ENCODE assay signal across 25 cellular contexts in the genomic region with DNA sequence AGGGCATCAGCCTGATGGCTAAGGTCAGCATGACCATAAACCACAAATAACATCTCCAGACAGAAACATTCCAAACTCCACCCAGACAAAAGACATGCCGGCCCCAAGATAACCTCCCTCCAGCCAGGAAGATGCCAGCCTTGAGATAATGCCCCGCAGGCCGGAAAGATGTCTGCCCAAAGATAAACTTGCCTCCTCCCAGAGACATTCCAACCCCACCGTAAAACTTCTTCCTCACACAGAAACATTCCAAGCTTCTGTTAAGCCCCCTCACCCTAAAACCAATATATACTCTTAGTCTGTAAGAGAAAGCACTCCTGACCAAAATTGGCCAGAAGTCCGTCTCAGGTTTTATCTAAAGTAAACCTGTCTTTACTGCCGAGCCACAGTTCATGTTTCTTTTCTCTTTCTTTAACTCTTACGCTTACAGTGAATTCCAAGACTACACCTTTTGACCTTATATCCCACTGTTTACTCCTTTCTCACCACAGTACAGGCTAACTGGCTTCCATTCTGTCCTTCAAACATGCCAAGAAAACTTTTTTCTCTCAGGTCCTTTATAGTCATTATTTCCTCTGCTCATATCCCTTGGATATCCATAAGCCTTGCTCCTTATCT.
A peak's percentile ranks its signal among the peaks of the same experiment; 100 is the strongest.
DNase-seq lines count a peak whose midpoint lies in the region; TF ChIP-seq lines count a peak whose summit lies in the region.
"Had no signal": no experiment of that assay in that cellular context is flagged by ENCODE, and none has a peak within 500 bp of the region (broad histone marks: within the 10 kb centered on the region; RNA-seq: fewer than 3 reads in every experiment).

No MANE protein-coding gene starts in this region.

- H3K9me3 Mint-ChIP-seq in MCF 10A (ENCODE audit: unreplicated experiment), result peaks cover 8% of the 10 kb centered on the region
- no peaks in the 10 kb centered on the region for H3K9me3 Mint-ChIP-seq in activated CD4-positive, alpha-beta T cell treated with anti-CD3 and anti-CD28 coated beads, Interleukin-2, amount 10 ng/mL, durations not matched to agents 7 days and 5 days

- TF ChIP-seq CTCF in mammary epithelial cell (conservative IDR thresholded peaks at IDR 0.05 in 1 of 2, IDR thresholded peaks at IDR 0.05 in 1 of 2; ENCODE audit: extremely low read depth in 1 of 2, insufficient read depth in 1 of 2, low read depth in 1 of 2, low read length in 2 of 2) (no peak), MCF 10A (IDR thresholded peaks at IDR 0.05; ENCODE audit: unreplicated experiment) (no peak), vagina (IDR thresholded peaks at IDR 0.05) (no peak), GM13977 (IDR thresholded peaks at IDR 0.05; ENCODE audit: extremely low read depth, insufficient read depth, missing control alignments) (no peak)

- H4K20me1 ChIP-seq in mammary epithelial cell (ENCODE audit: insufficient read depth, low read length), result no peaks in the 10 kb centered on the region

- DNase-seq in mammary epithelial cell (no peak), MCF 10A (ENCODE audit: unreplicated experiment) (no peak), amniotic epithelial cell (ENCODE audit: low read depth) (peak; percentile 79), islet precursor cell (peak; percentile 82), vagina (ENCODE audit: extremely low spot score in 2 of 2) (no peak), T1000 (lab: John Stamatoyannopoulos, UW) (no peak), GM13977 (ENCODE audit: low spot score) (no peak)
- DNase-seq in activated CD4-positive, alpha-beta T cell treated with anti-CD3 and anti-CD28 coated beads, Interleukin-2, amount 10 ng/mL, durations not matched to agents 7 days and 5 days, result no peak
- DNase-seq: CD4-positive, CD25-positive, alpha-beta regulatory T cell; DMS53; H7; Karpas-422; MM.1S; NCI-H1092; NCI-H1436 treated with DMSO at 0.1 percent for 48 hours; NCI-H2029; NCI-H2171; NCI-H446 treated with DMSO at 0.1 percent for 48 hours; NCI-H69; Right ventricle myocardium superior had no signal

- in situ Hi-C loops in mammary epithelial cell (cut with MboI; ENCODE audit: low sequenced_read_pairs in 2 of 2), result no loop called here
- in situ Hi-C loops in GM13977 (cut with MboI; ENCODE audit: low pct_unique_long_range_greater_than_20kb, low sequenced_read_pairs, unreplicated experiment), result no loop called here

- H3K27ac ChIP-seq in mammary epithelial cell (ENCODE audit: insufficient read depth, low read depth, low read length), result no peak overlapping the region
- H3K27ac ChIP-seq in vagina, result no peak overlapping the region
- H3K27ac ChIP-seq: 22Rv1, HL-60, SK-N-MC had no signal

- peaks cover 9% of the 10 kb centered on the region for H3K4me1 Mint-ChIP-seq in MCF 10A (ENCODE audit: insufficient read depth, unreplicated experiment)
- H3K4me1 Mint-ChIP-seq in activated CD4-positive, alpha-beta T cell treated with anti-CD3 and anti-CD28 coated beads, Interleukin-2, amount 10 ng/mL, durations not matched to agents 7 days and 5 days, result no peaks in the 10 kb centered on the region
- H3K4me1 Mint-ChIP-seq: B cell; CD4-positive, CD25-positive, alpha-beta regulatory T cell; IgD-negative memory B cell had no signal

- dilution Hi-C loops in mammary epithelial cell (cut with HindIII; ENCODE audit: low sequenced_read_pairs), result no loop called here

- CTCF ChIA-PET in mammary epithelial cell (lab: Charles Lee; ENCODE audit: low non-redundant PET) (no interaction called here), MCF 10A (lab: Yijun Ruan, JAX) (no interaction called here)
- CTCF ChIA-PET in activated CD4-positive, alpha-beta T cell treated with anti-CD3 and anti-CD28 coated beads, Interleukin-2, amount 10 ng/mL, durations not matched to agents 7 days and 5 days (lab: Charles Lee), result no interaction called here

- H3K4me3 ChIP-seq in mammary epithelial cell (replicated peaks in 1 of 3; ENCODE audit: insufficient read depth in 1 of 3, low read depth in 2 of 3, low read length in 3 of 3), result no peak overlapping the region
- no peak overlapping the region for H3K4me3 ChIP-seq in vagina
- H3K4me3 ChIP-seq: SK-N-MC had no signal

- BruUV-seq in mammary epithelial cell (replicated peaks; lab: Mats Ljungman, UMichigan) (no TSS peak), MCF 10A (replicated peaks; lab: Mats Ljungman, UMichigan) (no TSS peak)

- no peaks in the 10 kb centered on the region for H3K27me3 Mint-ChIP-seq in MCF 10A (ENCODE audit: insufficient read depth, unreplicated experiment)
- no peaks in the 10 kb centered on the region for H3K27me3 Mint-ChIP-seq in activated CD4-positive, alpha-beta T cell treated with anti-CD3 and anti-CD28 coated beads, Interleukin-2, amount 10 ng/mL, durations not matched to agents 7 days and 5 days
- H3K27me3 Mint-ChIP-seq: B cell; CD4-positive, CD25-positive, alpha-beta regulatory T cell; IgD-negative memory B cell had no signal

- no peaks in the 10 kb centered on the region for H3K79me2 ChIP-seq in mammary epithelial cell (ENCODE audit: insufficient read depth, low read length)

- H3K9ac ChIP-seq in mammary epithelial cell (ENCODE audit: insufficient read depth, low read length), result no peak overlapping the region

- H3K9me3 ChIP-seq in mammary epithelial cell (replicated peaks; ENCODE audit: insufficient read depth, low read length), result no peaks in the 10 kb centered on the region
- H3K9me3 ChIP-seq in vagina, result no peaks in the 10 kb centered on the region

- intact Hi-C loops in mammary epithelial cell (cut with micrococcal nuclease), result no loop called here
- intact Hi-C loops in MCF 10A (cut with micrococcal nuclease), result no loop called here
- intact Hi-C loops in vagina (cut with DNase I), result no loop called here

- 89% methylated on average over 7 of the region's 7 CpGs for WGBS in mammary epithelial cell (ENCODE audit: low coverage, missing lambda C conversion rate)

- H3K27me3 ChIP-seq in mammary epithelial cell (ENCODE audit: insufficient read depth, low read length), result no peaks in the 10 kb centered on the region
- H3K27me3 ChIP-seq in vagina, result no peaks in the 10 kb centered on the region

- no peaks in the 10 kb centered on the region for H3K36me3 ChIP-seq in mammary epithelial cell (ENCODE audit: insufficient read depth, low read length)
- H3K36me3 ChIP-seq in vagina, result no peaks in the 10 kb centered on the region

- no peak for TF ChIP-seq POLR2A in vagina (IDR thresholded peaks at IDR 0.05)

- POLR2A ChIA-PET in MCF 10A (lab: Yijun Ruan, JAX), result interaction anchor here (0.7 kb wide), 1 partner anchor 113 kb away, joined by 3 read pairs; no protein-coding TSS in a partner anchor
- POLR2A ChIA-PET in activated CD4-positive, alpha-beta T cell treated with anti-CD3 and anti-CD28 coated beads, Interleukin-2, amount 10 ng/mL, durations not matched to agents 7 days and 5 days (lab: Charles Lee), result no interaction called here

- H2AFZ ChIP-seq in mammary epithelial cell (ENCODE audit: low read depth, low read length), result peak overlapping the region; percentile 31

- no peaks in the 10 kb centered on the region for H3K36me3 Mint-ChIP-seq in MCF 10A (ENCODE audit: insufficient read depth, unreplicated experiment)
- no peaks in the 10 kb centered on the region for H3K36me3 Mint-ChIP-seq in activated CD4-positive, alpha-beta T cell treated with anti-CD3 and anti-CD28 coated beads, Interleukin-2, amount 10 ng/mL, durations not matched to agents 7 days and 5 days (ENCODE audit: low read depth)
- H3K36me3 Mint-ChIP-seq: CD4-positive, CD25-positive, alpha-beta regulatory T cell; IgD-negative memory B cell had no signal

- H3K4me2 ChIP-seq in mammary epithelial cell (ENCODE audit: insufficient read depth, low read depth, low read length), result no peak overlapping the region

- H3K4me1 ChIP-seq in mammary epithelial cell (ENCODE audit: insufficient read depth, low read length) (peaks cover 21% of the 10 kb centered on the region), vagina (no peaks in the 10 kb centered on the region)

- no peak overlapping the region for H3K27ac Mint-ChIP-seq in MCF 10A (ENCODE audit: low read depth, unreplicated experiment)
- no peak overlapping the region for H3K27ac Mint-ChIP-seq in activated CD4-positive, alpha-beta T cell treated with anti-CD3 and anti-CD28 coated beads, Interleukin-2, amount 10 ng/mL, durations not matched to agents 7 days and 5 days
- H3K27ac Mint-ChIP-seq: B cell; CD4-positive, CD25-positive, alpha-beta regulatory T cell; IgD-negative memory B cell had no signal

- H3K4me3 Mint-ChIP-seq in MCF 10A (ENCODE audit: unreplicated experiment), result no peak overlapping the region
- no peak overlapping the region for H3K4me3 Mint-ChIP-seq in activated CD4-positive, alpha-beta T cell treated with anti-CD3 and anti-CD28 coated beads, Interleukin-2, amount 10 ng/mL, durations not matched to agents 7 days and 5 days
- H3K4me3 Mint-ChIP-seq: B cell; CD4-positive, CD25-positive, alpha-beta regulatory T cell; IgD-negative memory B cell had no signal

Comparison
In these comparisons a context has a peak if more than half of its experiments do, and no peak if none do; other contexts are left out.
1. DNase-seq: peak in amniotic epithelial cell (single experiment) and islet precursor cell (single experiment); none in mammary epithelial cell (single experiment), MCF 10A (single experiment), vagina (0 of 2), activated CD4-positive, alpha-beta T cell treated with anti-CD3 and anti-CD28 coated beads, Interleukin-2, amount 10 ng/mL, durations not matched to agents 7 days and 5 days (single experiment), T1000 (single experiment) and GM13977 (single experiment).